ENCODE assay signal across 27 cellular contexts in genomic region chr2:214816135-214816534, GRCh38.
"Had no signal": no experiment of that assay in that cellular context is flagged by ENCODE, and none has a peak within 500 bp of the region (broad histone marks: within the 10 kb centered on the region; RNA-seq: fewer than 3 reads in every experiment).

No MANE protein-coding gene starts in this region.

- H3K4me1 ChIP-seq: colonic mucosa, foreskin keratinocyte, gastroesophageal sphincter, heart left ventricle, left lung, psoas muscle, sigmoid colon, testis, tibial artery, upper lobe of left lung, uterus had no signal

- DNase-seq: colonic mucosa; effector CD8-positive, alpha-beta T cell; endodermal cell; foreskin keratinocyte; heart left ventricle; kidney; left lung; mesenchymal stem cell; midbrain; naive thymus-derived CD8-positive, alpha-beta T cell; nephron progenitor cell; nucleus accumbens; psoas muscle; right cardiac atrium; sigmoid colon; stimulated activated CD4-positive, alpha-beta T cell treated with anti-CD3 and anti-CD28 coated beads, Interleukin-4, amount 100 ng/mL, for 4 hours; stimulated activated naive CD8-positive, alpha-beta T cell treated with anti-CD3 and anti-CD28 coated beads, Interleukin-15, Interleukin-2, amounts not matched to agents 100 U/mL and 50 U/mL, for 24 hours; substantia nigra; testis; tibial artery; upper lobe of left lung; uterus had no signal

- ATAC-seq: esophagus mucosa; foreskin keratinocyte; gastroesophageal sphincter; heart left ventricle; left lung; naive thymus-derived CD8-positive, alpha-beta T cell; psoas muscle; right cardiac atrium; stimulated activated memory B cell treated with anti-CD40 and anti-IgM and Interleukin-4, amounts not matched to agents 10 μg/mL and 1 μg/mL and 100 μg/mL, for 72 hours; stimulated activated naive CD8-positive, alpha-beta T cell treated with anti-CD3 and anti-CD28 coated beads, Interleukin-15, Interleukin-2, amounts not matched to agents 100 U/mL and 50 U/mL, for 24 hours had no signal

- H3K27ac ChIP-seq: colonic mucosa, epithelial cell of prostate, foreskin keratinocyte, gastroesophageal sphincter, heart left ventricle, hepatocyte, left lung, psoas muscle, sigmoid colon, testis, tibial artery, upper lobe of left lung, uterus had no signal

- H3K36me3 ChIP-seq: colonic mucosa, gastroesophageal sphincter, heart left ventricle, left lung, sigmoid colon, tibial artery, upper lobe of left lung, uterus had no signal

- H3K27me3 ChIP-seq: colonic mucosa, foreskin keratinocyte, heart left ventricle, hepatocyte, left lung, sigmoid colon, testis, tibial artery, upper lobe of left lung, uterus had no signal

- H3K4me3 ChIP-seq: colonic mucosa, gastroesophageal sphincter, heart left ventricle, hepatocyte, left lung, psoas muscle, sigmoid colon, testis, tibial artery, upper lobe of left lung, uterus had no signal

- H3K9me3 ChIP-seq: colonic mucosa, gastroesophageal sphincter, heart left ventricle, left lung, psoas muscle, sigmoid colon, testis, tibial artery, upper lobe of left lung, uterus had no signal
